ENCODE assay signal across 2 cellular contexts in genomic region chr9:22136446-22137140, GRCh38.
TF ChIP-seq lines count a peak whose summit lies in the region.

No MANE protein-coding gene starts in this region.

TF ChIP-seq in endothelial cell of umbilical vein, 7 proteins besides CTCF, POLR2A, EP300 and RAD21 (continued from another document):
- no peak for TF ChIP-seq MYC (IDR thresholded peaks at IDR 0.05; ENCODE audit: low read depth, low read length)
TF ChIP-seq in endothelial cell of umbilical vein: peak in this region for 0.

TF ChIP-seq in GM23338, 12 proteins besides CTCF, POLR2A, EP300 and RAD21 (continued from another document):
- TF ChIP-seq ZNF462 (CRISPR knock-in tag; IDR thresholded peaks at IDR 0.05) (no peak), CREB1 (CRISPR knock-in tag; IDR thresholded peaks at IDR 0.05; ENCODE audit: low read depth) (no peak), EZH2 (IDR thresholded peaks at IDR 0.05; ENCODE audit: low read depth, unreplicated experiment) (no peak), REST (IDR thresholded peaks at IDR 0.05; ENCODE audit: unreplicated experiment) (no peak), ZNF331 (CRISPR knock-in tag; IDR thresholded peaks at IDR 0.05; ENCODE audit: low read depth) (no peak), ETS1 (IDR thresholded peaks at IDR 0.05) (no peak), JUNB (IDR thresholded peaks at IDR 0.05; ENCODE audit: unreplicated experiment) (no peak), ZNF114 (CRISPR knock-in tag; IDR thresholded peaks at IDR 0.05) (no peak), EZH2phosphoT487 (IDR thresholded peaks at IDR 0.05; ENCODE audit: unreplicated experiment) (no peak), NANOG (IDR thresholded peaks at IDR 0.05; ENCODE audit: borderline replicate concordance) (no peak), STAT1 (IDR thresholded peaks at IDR 0.05; ENCODE audit: unreplicated experiment) (no peak)
